1 cellular context compared by ENCODE assay signal in genomic region chr6:142395768-142396231, GRCh38.
TF ChIP-seq lines count a peak whose summit lies in the region.

No MANE protein-coding gene starts in this region.

TF ChIP-seq in GM23338, 12 proteins besides CTCF, POLR2A, EP300 and RAD21 (continued from another document):
- TF ChIP-seq ZNF462 (CRISPR knock-in tag; IDR thresholded peaks at IDR 0.05) (no peak), JUNB (IDR thresholded peaks at IDR 0.05; ENCODE audit: unreplicated experiment) (no peak)
TF ChIP-seq in GM23338: peak in this region for 0.
